ENCODE assay signal across 12 cellular contexts in genomic region chr5:24621809-24622208, GRCh38. TPM values are rescaled to one million over a fixed set of nuclear protein-coding genes. Genes with fewer than 3 reads are reported as not detected.
A peak's percentile ranks its signal among the peaks of the same experiment; 100 is the strongest.
DNase-seq lines count a peak whose midpoint lies in the region; ATAC-seq and TF ChIP-seq lines count a peak whose summit lies in the region.
"Had no signal": no experiment of that assay in that cellular context is flagged by ENCODE, and none has a peak within 500 bp of the region (broad histone marks: within the 10 kb centered on the region; RNA-seq: fewer than 3 reads in every experiment).

No MANE protein-coding gene starts in this region.

- peaks cover 37% of the 10 kb centered on the region for H3K4me1 ChIP-seq in BE2C
- no peaks in the 10 kb centered on the region for H3K4me1 ChIP-seq in gastroesophageal sphincter

- TF ChIP-seq POLR2A in gastroesophageal sphincter (IDR thresholded peaks at IDR 0.05), result no peak

- DNase-seq in BE2C, result peak; percentile 62
- peak; percentile 47 for DNase-seq in HT1080 (ENCODE audit: low read depth)
- peak; percentile 48 for DNase-seq in RPMI8226
- no peak for DNase-seq in kidney glomerular epithelial cell (lab: John Stamatoyannopoulos, UW)
- no peak for DNase-seq in activated CD8-positive, alpha-beta memory T cell treated with anti-CD3 and anti-CD28 coated beads, Interleukin-2, amount 50 U/mL, for 48 hours
- DNase-seq: activated CD4-positive, alpha-beta T cell treated with anti-CD3 and anti-CD28 coated beads, Interleukin-2, amount 50 U/mL, for 1 hour; activated naive CD4-positive, alpha-beta T cell treated with anti-CD3 and anti-CD28 coated beads, Interleukin-2, amount 50 U/mL, for 16 hours; Calu3; nephron progenitor cell had no signal

- H3K4me3 ChIP-seq in BE2C (ENCODE audit: low read depth, low read length) (peak overlapping the region; percentile 15), gastroesophageal sphincter (no peak overlapping the region)

- no peaks in the 10 kb centered on the region for H3K36me3 ChIP-seq in BE2C
- no peaks in the 10 kb centered on the region for H3K36me3 ChIP-seq in gastroesophageal sphincter

- H3K9me3 ChIP-seq in BE2C, result no peaks in the 10 kb centered on the region
- no peaks in the 10 kb centered on the region for H3K9me3 ChIP-seq in gastroesophageal sphincter

- TF ChIP-seq CTCF in BE2C (IDR thresholded peaks at IDR 0.05; ENCODE audit: low read depth, low read length), result no peak
- TF ChIP-seq CTCF in gastroesophageal sphincter (IDR thresholded peaks at IDR 0.05), result no peak

- H3K27me3 ChIP-seq in BE2C (no peaks in the 10 kb centered on the region), gastroesophageal sphincter (no peaks in the 10 kb centered on the region)

- no peak for TF ChIP-seq EP300 in gastroesophageal sphincter (IDR thresholded peaks at IDR 0.05)

- 13 to 25% methylated on average over 6 of the region's 6 CpGs for WGBS in gastroesophageal sphincter (ENCODE audit: low coverage in 1 of 2), 2 donors

- ATAC-seq in gastroesophageal sphincter (peak; percentile 55), GM18502 (IDR thresholded peaks at IDR 0.05; ENCODE audit: poor library complexity, unreplicated experiment) (no peak), GM18909 (IDR thresholded peaks at IDR 0.05; ENCODE audit: poor library complexity, unreplicated experiment) (no peak)

- no peak overlapping the region for H3K27ac ChIP-seq in gastroesophageal sphincter

RNA-seq across cellular contexts. Expression of gene CDH10, which starts 23.0 kb away (rescaled TPM):
- polyA plus RNA-seq in BE2C (2012; ENCODE audit: insufficient read depth, insufficient read length, low read depth), result 13.8 TPM
- total RNA-seq in HT1080 (2014; rRNA removed; shearing (Covaris generic)), result 0.06 and 0.07 TPM in 2 replicates
- polyA plus RNA-seq in HT1080 (2015; cell fraction: cytosol; rRNA removed), result 0.37 and 0.54 TPM in 2 replicates
- 3.2 and 3.7 TPM in 2 replicates for polyA plus RNA-seq in HT1080 (2015; cell fraction: nucleus; rRNA removed)
- total RNA-seq in gastroesophageal sphincter, result under 1 TPM in 1 of 4 donors, not detected in 3; 0.40 TPM
- total RNA-seq: Calu3 had no signal

Comparison
In these comparisons a context has a peak if more than half of its experiments do, and no peak if none do; other contexts are left out.
1. DNase-seq: peak in BE2C (single experiment), HT1080 (single experiment) and RPMI8226 (single experiment); none in kidney glomerular epithelial cell (single experiment) and activated CD8-positive, alpha-beta memory T cell treated with anti-CD3 and anti-CD28 coated beads, Interleukin-2, amount 50 U/mL, for 48 hours (single experiment).